In genomic region chr1:94384485-94385353, GRCh38 we compare ENCODE assay signal across 12 cellular contexts. TPM values are rescaled to one million over a fixed set of nuclear protein-coding genes. Genes with fewer than 3 reads are reported as not detected.
DNase-seq lines count a peak whose midpoint lies in the region; ATAC-seq and TF ChIP-seq lines count a peak whose summit lies in the region.
"Had no signal": no experiment of that assay in that cellular context is flagged by ENCODE, and none has a peak within 500 bp of the region (broad histone marks: within the 10 kb centered on the region; RNA-seq: fewer than 3 reads in every experiment).

No MANE protein-coding gene starts in this region.

- no peaks in the 10 kb centered on the region for H3K36me3 Mint-ChIP-seq in immature natural killer cell

- H3K4me1 ChIP-seq in right atrium auricular region = no peaks in the 10 kb centered on the region
- H3K4me1 ChIP-seq in transverse colon = peaks cover 0 to 40% (median 23%) of the 10 kb centered on the region in 4 donors
- peaks cover 0 to 11% (median 8%) of the 10 kb centered on the region in 6 donors for H3K4me1 ChIP-seq in spleen
- H3K4me1 ChIP-seq: SJSA1 had no signal

- peaks cover 8 to 14% of the 10 kb centered on the region in 2 donors for H3K4me1 Mint-ChIP-seq in immature natural killer cell

- TF ChIP-seq POLR2A in transverse colon (IDR thresholded peaks at IDR 0.05) (no peak), spleen (IDR thresholded peaks at IDR 0.05) (no peak)

- H3K27ac Mint-ChIP-seq in immature natural killer cell = peak overlapping the region in 3 of 6 donors; percentile 19 to 64 (median 55)

- whole genome bisulfite sequencing in transverse colon (ENCODE audit: low coverage in 1 of 2), 2 donors = 24% methylated on average over 4 of the region's 4 CpGs; no CpG with 5 or more reads in 1 of the 2 donors
- 26 to 33% (median 31%) methylated on average over 4 of the region's 4 CpGs for WGBS in spleen, 5 donors

- no peak for TF ChIP-seq CTCF in right atrium auricular region (IDR thresholded peaks at IDR 0.05)
- no peak for TF ChIP-seq CTCF in transverse colon (IDR thresholded peaks at IDR 0.05)
- no peak for TF ChIP-seq CTCF in spleen (IDR thresholded peaks at IDR 0.05 in 8 of 11, conservative IDR thresholded peaks at IDR 0.05 in 3 of 11)

- H3K36me3 ChIP-seq in right atrium auricular region = no peaks in the 10 kb centered on the region
- no peaks in the 10 kb centered on the region for H3K36me3 ChIP-seq in transverse colon
- H3K36me3 ChIP-seq in spleen = no peaks in the 10 kb centered on the region
- H3K36me3 ChIP-seq: SJSA1, thoracic aorta had no signal

- H3K27me3 Mint-ChIP-seq in immature natural killer cell (ENCODE audit: low read depth in 3 of 3) = peaks cover 2 to 7% (median 4%) of the 10 kb centered on the region in 3 donors

- intact Hi-C loops in left cardiac atrium (cut with DNase I) (no loop called here), transverse colon (cut with DNase I; ENCODE audit: low total_unique reads) (no loop called here), spleen (cut with DNase I; ENCODE audit: low total_unique reads) (no loop called here)

- peaks cover 0 to 4% (median 0%) of the 10 kb centered on the region in 6 donors for H3K9me3 Mint-ChIP-seq in immature natural killer cell

- in situ Hi-C loops in transverse colon (cut with MboI; ENCODE audit: low pct_ligation_motif_present in 1 of 4, low pct_unique_long_range_greater_than_20kb in 1 of 4, low sequenced_read_pairs in 3 of 4) = no loop called here

- H3K9me3 ChIP-seq in right atrium auricular region (no peaks in the 10 kb centered on the region), transverse colon (no peaks in the 10 kb centered on the region), spleen (peaks cover 0 to 10% (median 6%) of the 10 kb centered on the region in 8 donors)
- H3K9me3 ChIP-seq: SJSA1, thoracic aorta had no signal

- H3K27me3 ChIP-seq in right atrium auricular region (no peaks in the 10 kb centered on the region), transverse colon (no peaks in the 10 kb centered on the region), spleen (replicated peaks in 1 of 7) (no peaks in the 10 kb centered on the region)

- peak overlapping the region in 3 of 5 donors; percentile 39 to 68 (median 62) for H3K4me3 Mint-ChIP-seq in immature natural killer cell

- ATAC-seq in left cardiac atrium (peak; percentile 53 to 55), GM21717 (IDR thresholded peaks at IDR 0.05; ENCODE audit: unreplicated experiment) (no peak)

- no peak overlapping the region for H3K4me3 ChIP-seq in right atrium auricular region
- peak overlapping the region in 1 of 4 donors; percentile 19 for H3K4me3 ChIP-seq in transverse colon
- peak overlapping the region in 1 of 8 donors; percentile 39 for H3K4me3 ChIP-seq in spleen
- H3K4me3 ChIP-seq: SJSA1, thoracic aorta had no signal

- H3K27ac ChIP-seq in right atrium auricular region = no peak overlapping the region
- peak overlapping the region; percentile 83 to 89 (median 86) for H3K27ac ChIP-seq in transverse colon
- H3K27ac ChIP-seq in spleen = no peak overlapping the region
- H3K27ac ChIP-seq: SJSA1, thoracic aorta had no signal

- no peak for DNase-seq in left cardiac atrium
- DNase-seq in right atrium auricular region (ENCODE audit: low spot score) = no peak
- DNase-seq in SK-N-DZ (ENCODE audit: low spot score) = peak; percentile 27
- DNase-seq in immature natural killer cell = no peak
- DNase-seq in transverse colon = peak; percentile 33
- no peak for DNase-seq in spleen
- DNase-seq in EL = no peak
- DNase-seq: cortex of kidney, occipital lobe had no signal

- no peak for TF ChIP-seq EP300 in transverse colon (IDR thresholded peaks at IDR 0.05; ENCODE audit: low read depth)

RNA-seq across cellular contexts. Expression of gene ABCD3, which starts 33.5 kb away (rescaled TPM):
- 100 to 1,000 TPM in 1 of 2 donors, 10 to 100 TPM in 1; 53.3 to 105 TPM for total RNA-seq in left cardiac atrium
- total RNA-seq in right atrium auricular region = 10 to 100 TPM; 24.6 to 54.1 TPM
- polyA plus RNA-seq in SK-N-DZ (2014; cell fraction: cytosol; rRNA removed) = 26.5 and 27.6 TPM in 2 replicates
- polyA plus RNA-seq in SK-N-DZ (2014; cell fraction: nucleus; rRNA removed) = 17.6 and 17.8 TPM in 2 replicates
- polyA plus RNA-seq in immature natural killer cell = 10 to 100 TPM; 21.8 to 28.7 (median 27.8) TPM
- total RNA-seq in transverse colon = 10 to 100 TPM; 37.2 to 88.3 (median 58.1) TPM
- 10 to 100 TPM; 17.4 to 30.8 (median 22.4) TPM for total RNA-seq in spleen
- polyA plus RNA-seq in spleen = 1 to 10 TPM; 9.1 to 9.6 (median 9.3) TPM

Comparison
In these comparisons a context has a peak if more than half of its experiments do, and no peak if none do; other contexts are left out.
1. DNase-seq: peak in SK-N-DZ (single experiment) and transverse colon (single experiment); none in left cardiac atrium (single experiment), right atrium auricular region (single experiment), immature natural killer cell (0 of 3), spleen (single experiment) and EL (single experiment).
2. H3K27ac ChIP-seq: peak in transverse colon (4 of 4); none in right atrium auricular region (0 of 2) and spleen (0 of 8).